Comparison of ENCODE assay signal across 23 cellular contexts in genomic region chr14:22289570-22289969, GRCh38.
"Had no signal": no experiment of that assay in that cellular context is flagged by ENCODE, and none has a peak within 500 bp of the region (broad histone marks: within the 10 kb centered on the region; RNA-seq: fewer than 3 reads in every experiment).

No MANE protein-coding gene starts in this region.

- ATAC-seq: activated CD8-positive, alpha-beta T cell treated with anti-CD3 and anti-CD28 coated beads, Interleukin-2, amount 10 ng/mL, durations not matched to agents 7 days and 5 days; effector memory CD8-positive, alpha-beta T cell; heart left ventricle; lower lobe of right lung; naive thymus-derived CD4-positive, alpha-beta T cell; sciatic nerve; stimulated activated memory B cell treated with anti-CD40 and anti-IgM and Interleukin-4, amounts not matched to agents 10 μg/mL and 1 μg/mL and 100 μg/mL, for 72 hours had no signal

- H3K4me3 ChIP-seq: adrenal gland, ascending aorta, heart left ventricle, lower lobe of right lung, stomach, suprapubic skin, tibial nerve, uterus had no signal

- H3K27ac ChIP-seq: adrenal gland, ascending aorta, brain microvascular endothelial cell, heart left ventricle, lower lobe of right lung, stomach, suprapubic skin, tibial nerve, uterus, WERI-Rb-1 had no signal

- H3K36me3 ChIP-seq: adrenal gland, ascending aorta, brain microvascular endothelial cell, heart left ventricle, lower lobe of right lung, stomach, suprapubic skin, tibial nerve, uterus, WERI-Rb-1 had no signal

- FAIRE-seq: colon, endothelial cell of umbilical vein, small intestine, TTC549 had no signal

- H3K4me1 ChIP-seq: adrenal gland, ascending aorta, heart left ventricle, lower lobe of right lung, stomach, suprapubic skin, tibial nerve, uterus had no signal

- H3K9me3 ChIP-seq: adrenal gland, ascending aorta, heart left ventricle, lower lobe of right lung, stomach, suprapubic skin, tibial nerve, uterus had no signal

- H3K27me3 ChIP-seq: adrenal gland, ascending aorta, brain microvascular endothelial cell, stomach, suprapubic skin, tibial nerve, uterus had no signal

- DNase-seq: activated CD4-positive, alpha-beta T cell treated with anti-CD3 and anti-CD28 coated beads, Interleukin-2, amount 10 ng/mL, durations not matched to agents 7 days and 5 days; activated CD4-positive, CD25-positive, alpha-beta regulatory T cell treated with anti-CD3 and anti-CD28 coated beads, Interleukin-2, amount 50 U/mL, for 72 hours; activated CD8-positive, alpha-beta T cell treated with anti-CD3 and anti-CD28 coated beads, Interleukin-2, amount 10 ng/mL, durations not matched to agents 7 days and 5 days; adrenal gland; brain microvascular endothelial cell; effector memory CD8-positive, alpha-beta T cell; heart left ventricle; islet precursor cell; lower lobe of right lung; naive thymus-derived CD4-positive, alpha-beta T cell; occipital lobe; small intestine; stomach; uterus; WERI-Rb-1 had no signal
